ENCODE assay signal across 1 cellular context in the genomic region with DNA sequence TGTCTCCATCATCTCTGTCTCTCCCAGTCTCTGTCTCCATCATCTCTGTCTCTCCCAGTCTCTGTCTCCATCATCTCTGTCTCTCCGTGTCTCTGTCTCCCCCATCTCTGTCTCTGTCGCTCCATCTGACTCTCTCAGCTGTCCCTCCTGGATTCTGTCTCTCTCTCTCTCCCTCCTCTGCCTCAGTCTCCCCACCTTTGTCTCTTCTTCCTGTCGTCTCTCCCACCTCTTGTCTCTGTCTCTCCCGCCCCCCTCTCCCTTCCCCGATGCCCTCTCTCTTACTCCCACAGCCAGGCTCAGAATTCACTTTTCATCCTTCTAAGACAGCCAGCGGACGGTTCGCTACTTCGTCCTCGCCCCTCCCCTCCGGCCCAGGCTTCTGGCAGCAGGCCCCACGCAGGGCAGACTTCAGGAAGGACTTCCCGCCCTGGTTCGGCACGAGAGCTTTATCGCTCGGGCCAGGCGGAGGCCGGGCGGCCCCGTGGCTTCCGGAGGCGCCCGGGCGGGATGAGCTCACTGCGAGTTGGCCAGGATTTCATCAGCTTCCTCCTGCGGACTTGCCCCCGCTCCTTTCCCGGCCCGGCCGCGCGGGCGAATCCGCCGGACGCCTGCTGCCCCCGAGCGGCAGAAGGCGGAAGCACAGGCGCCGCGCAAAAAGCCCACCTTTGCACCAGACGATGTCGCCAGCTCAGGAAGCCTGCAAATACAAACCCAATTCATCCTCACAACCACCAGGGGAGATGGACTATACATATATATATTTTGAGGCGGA.
TF ChIP-seq lines count a peak whose summit lies in the region.

No MANE protein-coding gene starts in this region.

TF ChIP-seq in HepG2, 621 proteins besides CTCF, POLR2A, EP300 and RAD21 (continued from another document and continues in another):
- TF ChIP-seq BCLAF1 (IDR thresholded peaks at IDR 0.05) (no peak), DMAP1 (CRISPR knock-in tag; IDR thresholded peaks at IDR 0.05) (peak; percentile 86; the same call in 1 of the 2 replicates), ZNF557 (CRISPR knock-in tag; IDR thresholded peaks at IDR 0.05) (no peak), ZBTB8A (CRISPR knock-in tag; IDR thresholded peaks at IDR 0.05; ENCODE audit: borderline replicate concordance, low read depth) (no peak), ZBTB44 (CRISPR knock-in tag; IDR thresholded peaks at IDR 0.05) (0 out of 2 replicates have a peak, but pooled peaks have one; percentile 39), HDAC2 (CRISPR knock-in tag; IDR thresholded peaks at IDR 0.05) (peak; percentile 94), AGO2 (optimal IDR thresholded peaks at IDR 0.05; ENCODE audit: low read depth, low read length) (no peak), ZNF713 (CRISPR knock-in tag; IDR thresholded peaks at IDR 0.05) (0 out of 2 replicates have a peak, but pooled peaks have one; percentile 73), ZNF878 (CRISPR knock-in tag; IDR thresholded peaks at IDR 0.05) (peak; percentile 90; the same call in 1 of the 2 replicates), PAF1 (CRISPR knock-in tag; IDR thresholded peaks at IDR 0.05) (no peak), ZBTB14 (CRISPR knock-in tag; IDR thresholded peaks at IDR 0.05) (no peak), PCBP2 (optimal IDR thresholded peaks at IDR 0.05; ENCODE audit: low read depth, low read length, poor library complexity, severe bottlenecking) (no peak), BRF2 (CRISPR knock-in tag; IDR thresholded peaks at IDR 0.05) (no peak), ATM (IDR thresholded peaks at IDR 0.05; ENCODE audit: borderline replicate concordance) (no peak), HOXA7 (CRISPR knock-in tag; IDR thresholded peaks at IDR 0.05) (0 out of 2 replicates have a peak, but pooled peaks have one; percentile 42), ZNF761 (CRISPR knock-in tag; conservative IDR thresholded peaks at IDR 0.05) (peak; percentile 84; the same call in 1 of the 2 replicates), CREM (IDR thresholded peaks at IDR 0.05) (no peak), CREM (CRISPR knock-in tag; IDR thresholded peaks at IDR 0.05) (no peak), GFI1 (CRISPR knock-in tag; IDR thresholded peaks at IDR 0.05; ENCODE audit: borderline replicate concordance) (peak; percentile 70), ZFP62 (CRISPR knock-in tag; IDR thresholded peaks at IDR 0.05) (no peak), ZNF678 (CRISPR knock-in tag; IDR thresholded peaks at IDR 0.05) (no peak), ZNF101 (CRISPR knock-in tag; IDR thresholded peaks at IDR 0.05; ENCODE audit: borderline replicate concordance, low read depth) (no peak), ZZZ3 (CRISPR knock-in tag; IDR thresholded peaks at IDR 0.05; ENCODE audit: borderline replicate concordance) (no peak), PHF8 (CRISPR knock-in tag; IDR thresholded peaks at IDR 0.05) (peak; percentile 64), NFE2L1 (CRISPR knock-in tag; IDR thresholded peaks at IDR 0.05; ENCODE audit: borderline replicate concordance) (no peak), TRIM22 (IDR thresholded peaks at IDR 0.05) (no peak), NR2F2 (IDR thresholded peaks at IDR 0.05; ENCODE audit: borderline replicate concordance, low read depth) (no peak; the same call in 1 of the 2 replicates), ZNF253 (CRISPR knock-in tag; IDR thresholded peaks at IDR 0.05; ENCODE audit: borderline replicate concordance) (no peak), ATF1 (CRISPR knock-in tag; IDR thresholded peaks at IDR 0.05) (no peak), ZNF414 (CRISPR knock-in tag; IDR thresholded peaks at IDR 0.05) (peak; percentile 67; the same call in 1 of the 2 replicates), ZNF816 (CRISPR knock-in tag; IDR thresholded peaks at IDR 0.05; ENCODE audit: borderline replicate concordance) (peak; percentile 74; the same call in 1 of the 2 replicates), TP53 (CRISPR knock-in tag; conservative IDR thresholded peaks at IDR 0.05) (peak; percentile 78; the same call in 1 of the 2 replicates), MEIS2 (CRISPR knock-in tag; IDR thresholded peaks at IDR 0.05) (peak; percentile 52; the same call in 1 of the 2 replicates), ZC3H13 (CRISPR knock-in tag; IDR thresholded peaks at IDR 0.05) (peak; percentile 65; the same call in 1 of the 2 replicates)
- TF ChIP-seq, protein P1, sequence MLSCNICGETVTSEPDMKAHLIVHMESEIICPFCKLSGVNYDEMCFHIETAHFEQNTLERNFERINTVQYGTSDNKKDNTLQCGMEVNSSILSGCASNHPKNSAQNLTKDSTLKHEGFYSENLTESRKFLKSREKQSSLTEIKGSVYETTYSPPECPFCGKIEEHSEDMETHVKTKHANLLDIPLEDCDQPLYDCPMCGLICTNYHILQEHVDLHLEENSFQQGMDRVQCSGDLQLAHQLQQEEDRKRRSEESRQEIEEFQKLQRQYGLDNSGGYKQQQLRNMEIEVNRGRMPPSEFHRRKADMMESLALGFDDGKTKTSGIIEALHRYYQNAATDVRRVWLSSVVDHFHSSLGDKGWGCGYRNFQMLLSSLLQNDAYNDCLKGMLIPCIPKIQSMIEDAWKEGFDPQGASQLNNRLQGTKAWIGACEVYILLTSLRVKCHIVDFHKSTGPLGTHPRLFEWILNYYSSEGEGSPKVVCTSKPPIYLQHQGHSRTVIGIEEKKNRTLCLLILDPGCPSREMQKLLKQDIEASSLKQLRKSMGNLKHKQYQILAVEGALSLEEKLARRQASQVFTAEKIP (CRISPR knock-in tag; IDR thresholded peaks at IDR 0.05; ENCODE audit: borderline replicate concordance), result no peak
- TF ChIP-seq, protein P2, sequence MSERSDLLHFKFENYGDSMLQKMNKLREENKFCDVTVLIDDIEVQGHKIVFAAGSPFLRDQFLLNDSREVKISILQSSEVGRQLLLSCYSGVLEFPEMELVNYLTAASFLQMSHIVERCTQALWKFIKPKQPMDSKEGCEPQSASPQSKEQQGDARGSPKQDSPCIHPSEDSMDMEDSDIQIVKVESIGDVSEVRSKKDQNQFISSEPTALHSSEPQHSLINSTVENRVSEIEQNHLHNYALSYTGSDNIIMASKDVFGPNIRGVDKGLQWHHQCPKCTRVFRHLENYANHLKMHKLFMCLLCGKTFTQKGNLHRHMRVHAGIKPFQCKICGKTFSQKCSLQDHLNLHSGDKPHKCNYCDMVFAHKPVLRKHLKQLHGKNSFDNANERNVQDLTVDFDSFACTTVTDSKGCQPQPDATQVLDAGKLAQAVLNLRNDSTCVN (CRISPR knock-in tag; IDR thresholded peaks at IDR 0.05; ENCODE audit: borderline replicate concordance), result no peak
- TF ChIP-seq, protein P3, sequence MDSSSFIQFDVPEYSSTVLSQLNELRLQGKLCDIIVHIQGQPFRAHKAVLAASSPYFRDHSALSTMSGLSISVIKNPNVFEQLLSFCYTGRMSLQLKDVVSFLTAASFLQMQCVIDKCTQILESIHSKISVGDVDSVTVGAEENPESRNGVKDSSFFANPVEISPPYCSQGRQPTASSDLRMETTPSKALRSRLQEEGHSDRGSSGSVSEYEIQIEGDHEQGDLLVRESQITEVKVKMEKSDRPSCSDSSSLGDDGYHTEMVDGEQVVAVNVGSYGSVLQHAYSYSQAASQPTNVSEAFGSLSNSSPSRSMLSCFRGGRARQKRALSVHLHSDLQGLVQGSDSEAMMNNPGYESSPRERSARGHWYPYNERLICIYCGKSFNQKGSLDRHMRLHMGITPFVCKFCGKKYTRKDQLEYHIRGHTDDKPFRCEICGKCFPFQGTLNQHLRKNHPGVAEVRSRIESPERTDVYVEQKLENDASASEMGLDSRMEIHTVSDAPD (CRISPR knock-in tag; IDR thresholded peaks at IDR 0.05), result no peak
- TF ChIP-seq, protein P4, sequence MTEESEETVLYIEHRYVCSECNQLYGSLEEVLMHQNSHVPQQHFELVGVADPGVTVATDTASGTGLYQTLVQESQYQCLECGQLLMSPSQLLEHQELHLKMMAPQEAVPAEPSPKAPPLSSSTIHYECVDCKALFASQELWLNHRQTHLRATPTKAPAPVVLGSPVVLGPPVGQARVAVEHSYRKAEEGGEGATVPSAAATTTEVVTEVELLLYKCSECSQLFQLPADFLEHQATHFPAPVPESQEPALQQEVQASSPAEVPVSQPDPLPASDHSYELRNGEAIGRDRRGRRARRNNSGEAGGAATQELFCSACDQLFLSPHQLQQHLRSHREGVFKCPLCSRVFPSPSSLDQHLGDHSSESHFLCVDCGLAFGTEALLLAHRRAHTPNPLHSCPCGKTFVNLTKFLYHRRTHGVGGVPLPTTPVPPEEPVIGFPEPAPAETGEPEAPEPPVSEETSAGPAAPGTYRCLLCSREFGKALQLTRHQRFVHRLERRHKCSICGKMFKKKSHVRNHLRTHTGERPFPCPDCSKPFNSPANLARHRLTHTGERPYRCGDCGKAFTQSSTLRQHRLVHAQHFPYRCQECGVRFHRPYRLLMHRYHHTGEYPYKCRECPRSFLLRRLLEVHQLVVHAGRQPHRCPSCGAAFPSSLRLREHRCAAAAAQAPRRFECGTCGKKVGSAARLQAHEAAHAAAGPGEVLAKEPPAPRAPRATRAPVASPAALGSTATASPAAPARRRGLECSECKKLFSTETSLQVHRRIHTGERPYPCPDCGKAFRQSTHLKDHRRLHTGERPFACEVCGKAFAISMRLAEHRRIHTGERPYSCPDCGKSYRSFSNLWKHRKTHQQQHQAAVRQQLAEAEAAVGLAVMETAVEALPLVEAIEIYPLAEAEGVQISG (CRISPR knock-in tag; IDR thresholded peaks at IDR 0.05), result peak; percentile 69
- TF ChIP-seq, protein P5, sequence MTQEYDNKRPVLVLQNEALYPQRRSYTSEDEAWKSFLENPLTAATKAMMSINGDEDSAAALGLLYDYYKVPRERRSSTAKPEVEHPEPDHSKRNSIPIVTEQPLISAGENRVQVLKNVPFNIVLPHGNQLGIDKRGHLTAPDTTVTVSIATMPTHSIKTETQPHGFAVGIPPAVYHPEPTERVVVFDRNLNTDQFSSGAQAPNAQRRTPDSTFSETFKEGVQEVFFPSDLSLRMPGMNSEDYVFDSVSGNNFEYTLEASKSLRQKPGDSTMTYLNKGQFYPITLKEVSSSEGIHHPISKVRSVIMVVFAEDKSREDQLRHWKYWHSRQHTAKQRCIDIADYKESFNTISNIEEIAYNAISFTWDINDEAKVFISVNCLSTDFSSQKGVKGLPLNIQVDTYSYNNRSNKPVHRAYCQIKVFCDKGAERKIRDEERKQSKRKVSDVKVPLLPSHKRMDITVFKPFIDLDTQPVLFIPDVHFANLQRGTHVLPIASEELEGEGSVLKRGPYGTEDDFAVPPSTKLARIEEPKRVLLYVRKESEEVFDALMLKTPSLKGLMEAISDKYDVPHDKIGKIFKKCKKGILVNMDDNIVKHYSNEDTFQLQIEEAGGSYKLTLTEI (CRISPR knock-in tag; conservative IDR thresholded peaks at IDR 0.05), result no peak
